In the genomic region with DNA sequence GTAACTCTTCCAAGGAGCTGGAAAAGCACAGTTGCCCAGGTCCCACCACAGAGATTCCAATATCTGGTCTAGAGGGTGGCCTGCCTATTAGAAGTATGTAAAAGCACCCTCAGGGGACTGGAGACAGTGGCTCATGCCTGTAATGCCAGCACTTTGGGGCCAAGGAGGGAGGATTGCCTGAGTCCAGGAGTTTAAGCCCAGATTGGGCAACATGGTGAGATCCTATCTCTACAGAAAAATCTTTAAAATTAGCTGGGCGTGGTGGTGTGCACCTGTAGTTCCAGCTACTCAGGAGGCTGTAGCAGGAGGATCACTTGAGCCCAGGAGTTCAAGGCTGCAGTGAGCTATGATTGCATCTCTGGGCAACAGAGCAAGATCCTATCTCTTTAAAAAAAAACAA, we compare ENCODE assay signal across 24 cellular contexts.
"Had no signal": no experiment of that assay in that cellular context is flagged by ENCODE, and none has a peak within 500 bp of the region (broad histone marks: within the 10 kb centered on the region; RNA-seq: fewer than 3 reads in every experiment).

No MANE protein-coding gene starts in this region.

- FAIRE-seq: urothelium cell line had no signal

- H3K36me3 ChIP-seq: stomach, suprapubic skin, thoracic aorta, thyroid gland, tibial artery, tibial nerve, transverse colon, upper lobe of left lung, upper lobe of right lung, uterus, vagina had no signal

- H3K4me1 ChIP-seq: stomach, suprapubic skin, thyroid gland, tibial artery, tibial nerve, transverse colon, upper lobe of left lung, upper lobe of right lung, uterus, vagina had no signal

- H3K9me3 ChIP-seq: stomach, suprapubic skin, testis, thoracic aorta, thyroid gland, tibial artery, transverse colon, upper lobe of left lung, upper lobe of right lung, uterus, vagina had no signal

- H3K27me3 ChIP-seq: stomach, suprapubic skin, testis, thyroid gland, tibial artery, tibial nerve, transverse colon, upper lobe of left lung, upper lobe of right lung, uterus, vagina had no signal

- H3K4me3 ChIP-seq: stomach, suprapubic skin, testis, thoracic aorta, thyroid gland, tibial artery, tibial nerve, transverse colon, upper lobe of left lung, upper lobe of right lung, uterus, vagina had no signal

- H3K27ac ChIP-seq: stomach, suprapubic skin, testis, thoracic aorta, thyroid gland, tibial artery, tibial nerve, transverse colon, upper lobe of left lung, upper lobe of right lung, uterus, vagina had no signal

- DNase-seq: stimulated activated CD4-positive, alpha-beta T cell treated with anti-CD3 and anti-CD28 coated beads, Interleukin-2, amount 100 ng/mL, for 48 hours; stimulated activated CD4-positive, alpha-beta T cell treated with anti-CD3 and anti-CD28 coated beads, Interleukin-4, amount 100 ng/mL, for 1 hour; stimulated activated CD4-positive, alpha-beta T cell treated with anti-CD3 and anti-CD28 coated beads, Interleukin-4, amount 100 ng/mL, for 24 hours; stimulated activated CD4-positive, alpha-beta T cell treated with anti-CD3 and anti-CD28 coated beads, Interleukin-4, amount 100 ng/mL, for 4 hours; stimulated activated CD8-positive, alpha-beta memory T cell treated with anti-CD3 and anti-CD28 coated beads, Interleukin-4, amount 100 ng/mL, for 48 hours; stimulated activated naive B cell treated with anti-CD40 and anti-IgM and Interleukin-4, amounts not matched to agents 10 μg/mL and 1 μg/mL and 100 μg/mL, for 72 hours; stimulated activated naive CD4-positive, alpha-beta T cell; stimulated activated naive CD4-positive, alpha-beta T cell treated with Interleukin-2 at 50 U/mL for 16 hours; stimulated activated naive CD8-positive, alpha-beta T cell treated with anti-CD3 and anti-CD28 coated beads, Interleukin-15, amount 100 ng/mL, for 72 hours; stimulated activated naive CD8-positive, alpha-beta T cell treated with anti-CD3 and anti-CD28 coated beads, Interleukin-15, Interleukin-2, amounts not matched to agents 100 U/mL and 50 U/mL, for 24 hours; stomach; substantia nigra; testis; thyroid gland; tibial artery; transverse colon; upper lobe of left lung; upper lobe of right lung; uterus had no signal
